In genomic region chr1:7824701-7825100, GRCh38 we compare ENCODE assay signal across 1 cellular context.
TF ChIP-seq lines count a peak whose summit lies in the region.

No MANE protein-coding gene starts in this region.

TF ChIP-seq in GM23338, 12 proteins besides CTCF, POLR2A, EP300 and RAD21 (continued from another document):
- TF ChIP-seq, protein P1, sequence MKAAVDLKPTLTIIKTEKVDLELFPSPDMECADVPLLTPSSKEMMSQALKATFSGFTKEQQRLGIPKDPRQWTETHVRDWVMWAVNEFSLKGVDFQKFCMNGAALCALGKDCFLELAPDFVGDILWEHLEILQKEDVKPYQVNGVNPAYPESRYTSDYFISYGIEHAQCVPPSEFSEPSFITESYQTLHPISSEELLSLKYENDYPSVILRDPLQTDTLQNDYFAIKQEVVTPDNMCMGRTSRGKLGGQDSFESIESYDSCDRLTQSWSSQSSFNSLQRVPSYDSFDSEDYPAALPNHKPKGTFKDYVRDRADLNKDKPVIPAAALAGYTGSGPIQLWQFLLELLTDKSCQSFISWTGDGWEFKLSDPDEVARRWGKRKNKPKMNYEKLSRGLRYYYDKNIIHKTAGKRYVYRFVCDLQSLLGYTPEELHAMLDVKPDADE (IDR thresholded peaks at IDR 0.05), result no peak
- TF ChIP-seq STAT1 (IDR thresholded peaks at IDR 0.05; ENCODE audit: unreplicated experiment) (no peak), ZNF114 (CRISPR knock-in tag; IDR thresholded peaks at IDR 0.05) (no peak), EZH2 (IDR thresholded peaks at IDR 0.05; ENCODE audit: low read depth, unreplicated experiment) (no peak), JUNB (IDR thresholded peaks at IDR 0.05; ENCODE audit: unreplicated experiment) (no peak), EZH2phosphoT487 (IDR thresholded peaks at IDR 0.05; ENCODE audit: unreplicated experiment) (no peak)
